8 cellular contexts compared by ENCODE assay signal in the genomic region with DNA sequence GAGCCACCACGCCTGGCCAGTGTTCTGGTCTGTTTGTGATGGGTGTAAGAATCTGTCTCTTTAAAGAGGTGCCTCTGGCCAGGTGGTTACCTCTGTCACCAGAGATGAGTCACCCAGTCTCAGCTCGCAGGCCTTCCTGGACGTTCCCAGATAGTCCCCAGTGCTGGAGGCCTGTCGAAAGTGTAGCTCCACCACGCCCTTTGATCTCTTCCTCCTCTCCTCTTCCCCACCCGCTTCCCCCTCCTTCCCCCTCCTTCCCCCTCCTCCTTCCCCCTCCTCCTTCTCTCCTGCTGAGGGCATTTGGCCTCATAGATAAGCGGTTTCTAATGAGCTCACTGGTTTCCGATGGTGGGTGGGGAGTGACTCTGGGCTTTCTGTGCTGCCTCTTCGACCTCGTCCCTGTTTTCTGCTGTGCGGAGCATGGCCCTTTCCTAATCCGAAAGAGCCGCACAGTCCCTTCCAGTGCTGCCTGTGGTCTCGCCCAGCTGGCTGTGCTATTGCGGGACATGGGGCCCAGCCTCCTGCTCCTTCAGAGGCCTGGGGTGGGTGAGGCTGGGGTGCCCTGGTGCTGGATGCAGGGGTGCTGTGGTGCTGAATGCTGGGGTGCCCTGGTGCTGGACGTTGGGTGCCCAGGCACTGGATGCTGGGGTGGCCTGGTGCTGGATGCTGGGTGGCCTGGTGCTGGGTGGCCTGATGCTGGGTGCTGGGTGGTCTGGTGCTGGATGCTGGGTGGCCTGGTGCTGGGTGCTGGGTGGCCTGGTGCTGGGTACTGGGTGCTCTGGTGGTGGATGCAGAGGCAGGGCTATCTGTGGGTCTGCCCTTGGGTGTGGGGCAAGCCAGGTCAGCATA. TPM values are rescaled to one million over a fixed set of nuclear protein-coding genes. Genes with fewer than 3 reads are reported as not detected.
DNase-seq lines count a peak whose midpoint lies in the region; ATAC-seq, FAIRE-seq and TF ChIP-seq lines count a peak whose summit lies in the region.

No MANE protein-coding gene starts in this region.

- H3F3A ChIP-seq in MM.1S (ENCODE audit: insufficient read depth, low read length), result no peaks in the 10 kb centered on the region

- H3K14ac ChIP-seq in mesenchymal stem cell (ENCODE audit: low read length in 2 of 2), result peak overlapping the region in 1 of 2 experiments; percentile 95

- intact Hi-C loops in GM12878 (cut with micrococcal nuclease; ENCODE audit: unreplicated experiment), result no loop called here

- WGBS in GM12878 (ENCODE audit: insufficient coverage, insufficient replicate concordance, low lambda C conversion rate, missing lambda C conversion rate), result 42% methylated on average over 15 of the region's 16 CpGs
- 39% methylated on average over 15 of the region's 16 CpGs for WGBS in mesenchymal stem cell

- H3K36me3 ChIP-seq in GM12878 (ENCODE audit: control insufficient read depth in 2 of 2, insufficient read depth in 2 of 2, low read length in 1 of 2), result peaks cover 11 to 13% of the 10 kb centered on the region in 2 experiments
- H3K36me3 ChIP-seq in mesenchymal stem cell (ENCODE audit: control insufficient read depth in 1 of 2, insufficient read depth in 2 of 2, low read depth in 1 of 2, low read length in 2 of 2), result peaks cover 0 to 21% of the 10 kb centered on the region in 2 experiments
- no peaks in the 10 kb centered on the region for H3K36me3 ChIP-seq in MM.1S (replicated peaks; ENCODE audit: insufficient read depth, low read length)

- H3K79me2 ChIP-seq in GM12878 (ENCODE audit: control insufficient read depth, insufficient read depth, low read length) (peaks cover 76% of the 10 kb centered on the region), MM.1S (ENCODE audit: low read length) (peaks cover 100% of the 10 kb centered on the region)

- peak overlapping the region; percentile 37 to 85 for H3K4ac ChIP-seq in mesenchymal stem cell (ENCODE audit: low read depth in 1 of 2, low read length in 2 of 2)

- SMC1A ChIA-PET in GM12878 (lab: Charles Lee; ENCODE audit: uncharacterized antibody, unreplicated experiment), result interaction anchor here (0.7 to 1.8 kb wide), 6 partner anchors 9 to 37 kb away, joined by 3 to 6 read pairs (median 3); no protein-coding TSS in a partner anchor

- no peak for TF ChIP-seq POLR2A in GM12878 (IDR thresholded peaks at IDR 0.05; ENCODE audit: low read depth, low read length)

- no peak for TF ChIP-seq RAD21 in GM12878 (IDR thresholded peaks at IDR 0.05; ENCODE audit: insufficient read depth, low read depth, low read length)

- no peak overlapping the region for H2BK120ac ChIP-seq in mesenchymal stem cell (ENCODE audit: low read depth, low read length)

- POLR2A ChIA-PET in GM12878 (lab: Charles Lee), result interaction anchor here (0.9 to 1.1 kb wide), 4 partner anchors 15 to 31 kb away, joined by 3 to 5 read pairs (median 4); no protein-coding TSS in a partner anchor

- no peaks in the 10 kb centered on the region for H3K9me3 ChIP-seq in GM12878 (replicated peaks; ENCODE audit: control insufficient read depth, insufficient read depth, low read length)
- no peaks in the 10 kb centered on the region for H3K9me3 ChIP-seq in mesenchymal stem cell (ENCODE audit: control insufficient read depth, low read length)
- H3K9me3 ChIP-seq in MM.1S (replicated peaks; ENCODE audit: insufficient read depth, low read length), result no peaks in the 10 kb centered on the region

- DNase-seq in GM12865 (ENCODE audit: low read depth) (peak; percentile 37), NCI-H2196 (lab: John Stamatoyannopoulos, UW; ENCODE audit: unreplicated experiment) (peak; percentile 39), GM12878 (ENCODE audit: low read depth, low spot score) (no peak), mesenchymal stem cell (peak; percentile 54), AML-193 (lab: John Stamatoyannopoulos, UW) (no peak), MM.1S (no peak)

- no peak overlapping the region for H3K4me3 ChIP-seq in GM12865 (ENCODE audit: low read depth, low read length)
- H3K4me3 ChIP-seq in GM12878, result peak overlapping the region; percentile 31; the same call in 1 of the 2 replicates
- no peak overlapping the region for H3K4me3 ChIP-seq in mesenchymal stem cell (ENCODE audit: insufficient read depth in 1 of 2, low read depth in 1 of 2, low read length in 2 of 2)
- no peak overlapping the region for H3K4me3 ChIP-seq in MM.1S (ENCODE audit: low read length)

- H2AFZ ChIP-seq in GM12878 (ENCODE audit: control insufficient read depth, low read depth, low read length) (no peak overlapping the region), mesenchymal stem cell (ENCODE audit: low read depth, low read length) (no peak overlapping the region), MM.1S (ENCODE audit: low read length) (no peak overlapping the region)

- H3K27me3 ChIP-seq in GM12878 (replicated peaks in 1 of 2; ENCODE audit: control insufficient read depth in 2 of 2, insufficient read depth in 2 of 2, low read length in 1 of 2) (no peaks in the 10 kb centered on the region), mesenchymal stem cell (ENCODE audit: control insufficient read depth in 1 of 2, insufficient read depth in 1 of 2, low read length in 2 of 2) (no peaks in the 10 kb centered on the region), MM.1S (replicated peaks; ENCODE audit: insufficient read depth, low read length) (no peaks in the 10 kb centered on the region)

- BruUV-seq in GM12878 (replicated peaks; lab: Mats Ljungman, UMichigan), result no TSS peak

- in situ Hi-C loops in GM12878 (cut with MboI), result no loop called here

- H3K4me1 ChIP-seq in GM12878 (ENCODE audit: control insufficient read depth, insufficient read depth, low read length) (peaks cover 24% of the 10 kb centered on the region), mesenchymal stem cell (ENCODE audit: control insufficient read depth, insufficient read depth, low read depth, low read length) (peaks cover 21% of the 10 kb centered on the region), MM.1S (ENCODE audit: low read length) (no peaks in the 10 kb centered on the region)

- H2AK5ac ChIP-seq in mesenchymal stem cell (ENCODE audit: low read length, severe bottlenecking), result no peak overlapping the region

- no peak overlapping the region for H2BK12ac ChIP-seq in mesenchymal stem cell (ENCODE audit: low read length in 2 of 2)

- H4K20me1 ChIP-seq in GM12878 (ENCODE audit: control insufficient read depth, insufficient read depth), result no peaks in the 10 kb centered on the region
- H4K20me1 ChIP-seq in MM.1S (ENCODE audit: insufficient read depth, low read length), result peaks cover 17% of the 10 kb centered on the region; the same call in 1 of the 2 replicates

- H3K4me2 ChIP-seq in GM12878 (ENCODE audit: control insufficient read depth, insufficient read depth) (0 out of 2 replicates have a peak overlapping the region, but pooled peaks have one; percentile 4), mesenchymal stem cell (ENCODE audit: low read length, poor library complexity, severe bottlenecking) (no peak overlapping the region), MM.1S (ENCODE audit: low read depth, low read length) (no peak overlapping the region)

- peaks cover 46% of the 10 kb centered on the region for H3K79me1 ChIP-seq in mesenchymal stem cell (replicated peaks; ENCODE audit: low read length, poor library complexity, severe bottlenecking)

- H3K23ac ChIP-seq in mesenchymal stem cell (ENCODE audit: low read length in 2 of 2), result no peak overlapping the region

- FAIRE-seq in GM12878 (lab: Jason Lieb, UNC), result no peak

- CTCF ChIA-PET in GM12878 (lab: Yijun Ruan, JAX), result interaction anchor here (0.8 kb wide), 1 partner anchor 73 kb away, joined by 3 read pairs; no protein-coding TSS in a partner anchor

- peak overlapping the region; percentile 72 to 84 for H3K18ac ChIP-seq in mesenchymal stem cell (ENCODE audit: low read depth in 1 of 2, low read length in 2 of 2)

- H3K9ac ChIP-seq in GM12878 (ENCODE audit: control insufficient read depth, insufficient read depth, low read length) (no peak overlapping the region), mesenchymal stem cell (ENCODE audit: low read length) (no peak overlapping the region), MM.1S (ENCODE audit: low read length) (no peak overlapping the region)

- no peak overlapping the region for H2BK5ac ChIP-seq in mesenchymal stem cell (ENCODE audit: low read depth, low read length, poor library complexity, severe bottlenecking)

- RAD21 ChIA-PET in GM12878 (lab: Charles Lee; ENCODE audit: unreplicated experiment), result interaction anchor here (0.6 to 2.1 kb wide), 8 partner anchors 20 to 224 kb away, joined by 3 to 12 read pairs (median 4); no protein-coding TSS in a partner anchor

- peak overlapping the region; percentile 67 for H4K91ac ChIP-seq in mesenchymal stem cell (ENCODE audit: low read length)

- ATAC-seq in GM12878, result peak; percentile 92
- no peak for ATAC-seq in GM18868 (IDR thresholded peaks at IDR 0.05; ENCODE audit: unreplicated experiment)
- no peak for ATAC-seq in GM21423 (IDR thresholded peaks at IDR 0.05; ENCODE audit: unreplicated experiment)

- H3K9me2 ChIP-seq in MM.1S (replicated peaks; ENCODE audit: insufficient read depth, low read length), result no peaks in the 10 kb centered on the region

- H4K8ac ChIP-seq in mesenchymal stem cell (ENCODE audit: low read length), result peak overlapping the region; percentile 2

- H3K27ac ChIP-seq in GM12878 (ENCODE audit: control insufficient read depth, insufficient read depth), result 0 out of 2 replicates have a peak overlapping the region, but pooled peaks have one; percentile 55
- H3K27ac ChIP-seq in mesenchymal stem cell (ENCODE audit: low read length, poor library complexity, severe bottlenecking), result no peak overlapping the region
- no peak overlapping the region for H3K27ac ChIP-seq in MM.1S (ENCODE audit: low read length)

- H2BK15ac ChIP-seq in mesenchymal stem cell (ENCODE audit: low read depth, poor library complexity, severe bottlenecking), result no peak overlapping the region

- TF ChIP-seq EP300 in GM12878 (IDR thresholded peaks at IDR 0.05; ENCODE audit: borderline replicate concordance in 1 of 2, control insufficient read depth in 1 of 2, low read depth in 2 of 2, low read length in 2 of 2), result no peak

- no peak for TF ChIP-seq CTCF in GM12865 (IDR thresholded peaks at IDR 0.05; ENCODE audit: insufficient read depth, low read depth, low read length, missing control alignments)
- no peak for TF ChIP-seq CTCF in GM12878 (IDR thresholded peaks at IDR 0.05 in 2 of 3, conservative IDR thresholded peaks at IDR 0.05 in 1 of 3; ENCODE audit: control insufficient read depth in 2 of 3, extremely low read depth in 1 of 3, insufficient read depth in 1 of 3, low read depth in 3 of 3, low read length in 3 of 3)
- no peak for TF ChIP-seq CTCF in MM.1S (IDR thresholded peaks at IDR 0.05; ENCODE audit: low read length)

RNA-seq across cellular contexts. Expression of gene AGPAT3, which starts 19.2 kb away (rescaled TPM):
- total RNA-seq in GM12878 (2013; cell fraction: nucleolus; rRNA removed), result 212 and 233 TPM in 2 replicates
- total RNA-seq in GM12878 (2014; rRNA removed) (46.9 and 47.8 TPM in 2 replicates), GM12878 (2014; rRNA removed; fragmentation: Illumina TruSeq; extraction: Trizol) (26.1 and 28.2 TPM in 2 replicates), GM12878 (2021) (89.5 and 110 TPM in 2 replicates)
- 17.3 TPM for polyA plus RNA-seq in GM12878 (2011; ENCODE audit: low read depth)
- polyA plus RNA-seq in GM12878 (2011; rRNA removed) (27.6 and 47.8 TPM in 2 replicates), GM12878 (2014; fragmentation: Illumina TruSeq; extraction: Trizol) (19.0 and 28.7 TPM in 2 replicates), GM12878 (2014; fragmentation: Nextera tagmentation; extraction: Ambion mirVana) (1 to 10 TPM; 1.2 to 3.7 TPM), GM12878 (2014; rRNA removed) (50.0 and 53.6 TPM in 2 replicates), GM12878 (2016; fragmentation: Nextera tagmentation; extraction: Ambion mirVana) (10 to 100 TPM; 17.5 to 33.0 TPM)
- 59.2 and 60.5 TPM in 2 replicates for polyA plus RNA-seq in GM12878 (2011; cell fraction: cytosol; rRNA removed)
- polyA plus RNA-seq in GM12878 (2011; cell fraction: nucleus; rRNA removed), result 80.2 and 83.8 TPM in 2 replicates
- polyA plus RNA-seq in GM12878 (2012), result 36.8 and 49.6 TPM in 2 replicates
- 62.2 and 76.5 TPM in 2 replicates for polyA minus RNA-seq in GM12878 (2011; rRNA and poly(A)+ RNA removed)
- 24.3 and 30.6 TPM in 2 replicates for polyA minus RNA-seq in GM12878 (2011; cell fraction: cytosol; rRNA and poly(A)+ RNA removed)
- 23.3 and 43.3 TPM in 2 replicates for polyA minus RNA-seq in GM12878 (2011; cell fraction: nucleus; rRNA and poly(A)+ RNA removed)
- 38.6 TPM for polyA plus RNA-seq in mesenchymal stem cell (2013, experiment 1 of 2)
- polyA plus RNA-seq in mesenchymal stem cell (2013, experiment 2 of 2), result 39.2 TPM

Comparison
In these comparisons a context has a peak if more than half of its experiments do, and no peak if none do; other contexts are left out.
1. DNase-seq: peak in GM12865 (single experiment), NCI-H2196 (single experiment) and mesenchymal stem cell (single experiment); none in GM12878 (single experiment), AML-193 (0 of 2) and MM.1S (single experiment).